Comparison of ENCODE assay signal across 8 cellular contexts in the genomic region with DNA sequence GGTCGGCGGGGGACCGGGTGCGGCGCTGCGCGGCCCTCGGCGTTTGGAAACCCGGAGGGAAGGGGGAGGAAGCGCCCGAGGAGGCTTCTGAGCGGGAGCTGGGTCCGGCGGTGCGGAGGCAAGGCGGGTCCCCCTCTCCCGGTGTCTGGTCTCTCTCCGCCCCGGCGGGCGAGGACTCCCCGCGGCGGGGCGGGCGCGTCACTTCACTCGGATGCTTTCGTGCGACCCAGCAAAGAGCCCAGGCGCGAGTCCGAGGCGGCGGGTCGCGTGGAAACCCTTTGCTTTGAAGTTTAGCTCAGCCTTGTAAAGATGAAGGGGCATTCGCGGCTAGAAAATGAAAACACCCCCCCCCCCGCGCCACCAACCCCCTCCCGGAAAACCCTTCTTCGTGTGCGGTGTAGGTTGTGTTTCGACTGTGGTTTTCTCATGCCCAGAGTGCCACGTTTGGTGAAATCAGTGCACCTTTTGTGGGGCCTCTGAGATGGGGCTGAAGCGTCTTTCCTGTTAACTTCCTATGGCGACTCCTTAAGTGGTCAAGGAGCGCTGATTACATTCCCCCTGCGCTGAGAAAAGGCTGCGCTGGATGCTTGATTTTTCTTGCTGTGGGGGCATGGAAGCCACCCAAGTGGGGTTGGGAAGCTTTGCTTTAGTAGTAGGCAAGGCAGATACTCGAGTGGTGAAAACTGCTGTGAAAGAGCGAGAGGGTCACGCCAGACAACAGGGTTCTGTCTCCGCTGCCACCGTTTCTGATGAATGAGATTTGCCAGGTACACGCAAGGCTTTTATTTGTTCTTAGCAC. TPM values are rescaled to one million over a fixed set of nuclear protein-coding genes. Genes with fewer than 3 reads are reported as not detected.
A peak's percentile ranks its signal among the peaks of the same experiment; 100 is the strongest.
DNase-seq lines count a peak whose midpoint lies in the region; ATAC-seq and TF ChIP-seq lines count a peak whose summit lies in the region.

No MANE protein-coding gene starts in this region.

- ATAC-seq in CD4-positive, alpha-beta T cell (ENCODE audit: poor library complexity), result peak; percentile 36
- peak; percentile 18 for ATAC-seq in GM21576 (IDR thresholded peaks at IDR 0.05; ENCODE audit: unreplicated experiment)
- ATAC-seq in right cardiac atrium, result peak; percentile 72 to 76
- no peak for ATAC-seq in HG03521 (IDR thresholded peaks at IDR 0.05; ENCODE audit: unreplicated experiment)
- no peak for ATAC-seq in T-helper 17 cell

- H3K9me3 ChIP-seq in CD4-positive, alpha-beta T cell (ENCODE audit: control insufficient read depth, low read length), result no peaks in the 10 kb centered on the region
- H3K9me3 ChIP-seq in ascending aorta, result no peaks in the 10 kb centered on the region
- H3K9me3 ChIP-seq in right cardiac atrium (ENCODE audit: control insufficient read depth, low read length), result no peaks in the 10 kb centered on the region
- peaks cover 4% of the 10 kb centered on the region for H3K9me3 ChIP-seq in T-helper 17 cell (ENCODE audit: control insufficient read depth, low read length, poor library complexity, severe bottlenecking)

- no peaks in the 10 kb centered on the region for H3K36me3 Mint-ChIP-seq in CD4-positive, alpha-beta T cell (ENCODE audit: low read depth)
- H3K36me3 Mint-ChIP-seq in T-helper 17 cell (ENCODE audit: low read depth), result no peaks in the 10 kb centered on the region

- DNase-seq in CD4-positive, alpha-beta T cell, result peak in 2 of 10 experiments; percentile 5 to 32
- DNase-seq in NCI-H510A treated with DMSO at 0.1 percent for 48 hours (lab: John Stamatoyannopoulos, UW), result peak; percentile 8
- DNase-seq in ascending aorta (ENCODE audit: low spot score in 2 of 2), result no peak
- DNase-seq in right cardiac atrium, result peak in 2 of 3 donors; percentile 33 to 68
- peak in 9 of 10 donors; percentile 37 to 92 (median 45) for DNase-seq in posterior cingulate gyrus
- no peak for DNase-seq in T-helper 17 cell

- H3K27ac Mint-ChIP-seq in CD4-positive, alpha-beta T cell, result no peak overlapping the region
- H3K27ac Mint-ChIP-seq in T-helper 17 cell, result no peak overlapping the region

- H3K4me3 ChIP-seq in ascending aorta, result peak overlapping the region; percentile 64 to 92
- H3K4me3 ChIP-seq in right cardiac atrium (ENCODE audit: low read length), result peak overlapping the region; percentile 89

- WGBS in right cardiac atrium, result under 1% methylated on average over 58 of the region's 58 CpGs

- intact Hi-C loops in CD4-positive, alpha-beta T cell (cut with DNase I, micrococcal nuclease), result loop anchor here in 1 of 2 experiments (10.0 kb wide), 2 partner anchors 179 to 259 kb away; no protein-coding TSS in a partner anchor
- intact Hi-C loops in ascending aorta (cut with DNase I), result loop anchor here (10.0 kb wide), 1 partner anchor 681 kb away; a partner anchor contains a TSS
- intact Hi-C loops in right cardiac atrium (cut with DNase I), result loop anchor here in 2 of 4 donors (10.0 kb wide), 1 partner anchor 149 kb away; no protein-coding TSS in a partner anchor
- intact Hi-C loops in posterior cingulate gyrus (cut with DNase I), result loop anchor here (2.0 to 10.0 kb wide), 3 partner anchors 47 to 259 kb away; no protein-coding TSS in a partner anchor

- TF ChIP-seq CTCF in CD4-positive, alpha-beta T cell (IDR thresholded peaks at IDR 0.05), result no peak
- no peak for TF ChIP-seq CTCF in ascending aorta (IDR thresholded peaks at IDR 0.05)

- POLR2A ChIA-PET in CD4-positive, alpha-beta T cell (lab: Charles Lee), result no interaction called here

- H3K36me3 ChIP-seq in ascending aorta, result no peaks in the 10 kb centered on the region

- peaks cover 29% of the 10 kb centered on the region for H3K4me1 Mint-ChIP-seq in CD4-positive, alpha-beta T cell (ENCODE audit: low read depth)
- peaks cover 5% of the 10 kb centered on the region for H3K4me1 Mint-ChIP-seq in T-helper 17 cell

- H3K27me3 Mint-ChIP-seq in CD4-positive, alpha-beta T cell, result peaks cover 25% of the 10 kb centered on the region
- peaks cover 34% of the 10 kb centered on the region for H3K27me3 Mint-ChIP-seq in T-helper 17 cell

- CTCF ChIA-PET in CD4-positive, alpha-beta T cell (lab: Charles Lee), result no interaction called here

- peaks cover 0 to 24% of the 10 kb centered on the region in 2 donors for H3K4me1 ChIP-seq in ascending aorta
- no peaks in the 10 kb centered on the region for H3K4me1 ChIP-seq in right cardiac atrium (ENCODE audit: control insufficient read depth, insufficient read depth, low read length)

- H3K27ac ChIP-seq in CD4-positive, alpha-beta T cell (ENCODE audit: low read depth, low read length), result no peak overlapping the region
- peak overlapping the region; percentile 85 to 93 for H3K27ac ChIP-seq in ascending aorta
- peak overlapping the region; percentile 81 for H3K27ac ChIP-seq in right cardiac atrium (ENCODE audit: low read length)

- peak overlapping the region; percentile 92 for H3K4me3 Mint-ChIP-seq in CD4-positive, alpha-beta T cell
- H3K4me3 Mint-ChIP-seq in T-helper 17 cell, result no peak overlapping the region

- H3K27me3 ChIP-seq in CD4-positive, alpha-beta T cell (ENCODE audit: control insufficient read depth, insufficient read depth, low read length), result peaks cover 7% of the 10 kb centered on the region
- H3K27me3 ChIP-seq in ascending aorta (no peaks in the 10 kb centered on the region), right cardiac atrium (ENCODE audit: control insufficient read depth, insufficient read depth) (no peaks in the 10 kb centered on the region)

- H3K9me3 Mint-ChIP-seq in CD4-positive, alpha-beta T cell, result no peaks in the 10 kb centered on the region

RNA-seq across cellular contexts. Expression of a gene that starts 0.9 kb away (rescaled TPM):
- 1 to 10 TPM; 1.2 to 2.8 TPM for total RNA-seq in CD4-positive, alpha-beta T cell
- total RNA-seq in ascending aorta (8.7 TPM), right cardiac atrium (10 to 100 TPM in 2 of 4 donors, 1 to 10 TPM in 2; 7.9 to 10.2 (median 9.5) TPM), T-helper 17 cell (1 to 10 TPM in 1 of 2 donors, under 1 TPM in 1; 0.35 to 1.1 TPM)
- 7.5 TPM for polyA plus RNA-seq in right cardiac atrium

Comparison
In these comparisons a context has a peak if more than half of its experiments do, and no peak if none do; other contexts are left out.
1. ATAC-seq: peak in CD4-positive, alpha-beta T cell (single experiment), GM21576 (single experiment) and right cardiac atrium (2 of 2); none in HG03521 (single experiment) and T-helper 17 cell (single experiment).
2. DNase-seq: peak in NCI-H510A treated with DMSO at 0.1 percent for 48 hours (single experiment), right cardiac atrium (2 of 3) and posterior cingulate gyrus (9 of 10); none in ascending aorta (0 of 2) and T-helper 17 cell (0 of 3).